In genomic region chrX:20139966-20140365, GRCh38 we compare ENCODE assay signal across 9 cellular contexts. TPM values are rescaled to one million over a fixed set of nuclear protein-coding genes. Genes with fewer than 3 reads are reported as not detected.
DNase-seq lines count a peak whose midpoint lies in the region; ATAC-seq, FAIRE-seq and TF ChIP-seq lines count a peak whose summit lies in the region.
"Had no signal": no experiment of that assay in that cellular context is flagged by ENCODE, and none has a peak within 500 bp of the region (broad histone marks: within the 10 kb centered on the region; RNA-seq: fewer than 3 reads in every experiment).

No MANE protein-coding gene starts in this region.

- peak overlapping the region; percentile 99 for H3K4me3 ChIP-seq in A549
- H3K4me3 ChIP-seq in HCT116 (replicated peaks in 1 of 2; ENCODE audit: low read depth in 1 of 2, low read length in 2 of 2), result peak overlapping the region; percentile 78 to 86
- peak overlapping the region; percentile 87 for H3K4me3 ChIP-seq in astrocyte of the spinal cord (ENCODE audit: low read depth, low read length)
- peak overlapping the region in 1 of 2 experiments; percentile 99 for H3K4me3 ChIP-seq in mesenchymal stem cell (ENCODE audit: insufficient read depth in 1 of 2, low read depth in 1 of 2, low read length in 2 of 2)

- DNase-seq in A549 (ENCODE audit: low read depth in 1 of 2, low spot score in 1 of 2), result no peak
- no peak for DNase-seq in HCT116 (ENCODE audit: low read depth, low spot score)
- peak; percentile 50 for DNase-seq in astrocyte of the spinal cord (ENCODE audit: low read depth, low spot score)
- DNase-seq in mesenchymal stem cell, result peak; percentile 33
- DNase-seq in left lobe of liver (ENCODE audit: low spot score), result no peak
- DNase-seq in urothelium cell line (ENCODE audit: low spot score), result no peak
- DNase-seq: NCI-H1417 treated with DMSO at 0.1 percent for 48 hours had no signal

- H4K91ac ChIP-seq in mesenchymal stem cell (ENCODE audit: low read length), result no peak overlapping the region

- WGBS in A549 (ENCODE audit: missing lambda C conversion rate), result 22% methylated on average over 2 of the region's 2 CpGs
- no CpG with 5 or more reads among the region's 2 CpGs for WGBS in mesenchymal stem cell

- H2BK12ac ChIP-seq in mesenchymal stem cell (ENCODE audit: low read length in 2 of 2), result no peak overlapping the region

- peaks cover 18% of the 10 kb centered on the region; the same call in 1 of the 2 replicates for H4K20me1 ChIP-seq in HCT116 (ENCODE audit: insufficient read depth)

- BruUV-seq in HCT116 (replicated peaks; lab: Mats Ljungman, UMichigan), result no TSS peak

- no peak overlapping the region for H2BK5ac ChIP-seq in mesenchymal stem cell (ENCODE audit: low read depth, low read length, poor library complexity, severe bottlenecking)

- intact Hi-C loops in HCT116 (cut with micrococcal nuclease), result no loop called here

- TF ChIP-seq POLR2A in A549 (IDR thresholded peaks at IDR 0.05; ENCODE audit: low read length) (no peak), HCT116 (IDR thresholded peaks at IDR 0.05; ENCODE audit: borderline replicate concordance, extremely low read depth, insufficient read depth, insufficient read length) (no peak)

- H3K9ac ChIP-seq in HCT116 (ENCODE audit: low read length), result peak overlapping the region; percentile 93; the same call in 1 of the 2 replicates
- H3K9ac ChIP-seq in mesenchymal stem cell (ENCODE audit: low read length), result peak overlapping the region; percentile 97

- TF ChIP-seq RAD21 in A549 (conservative IDR thresholded peaks at IDR 0.05 in 1 of 2, IDR thresholded peaks at IDR 0.05 in 1 of 2) (no peak), HCT116 (IDR thresholded peaks at IDR 0.05; ENCODE audit: low read depth) (no peak)

- CTCF ChIA-PET in A549 (lab: Yijun Ruan, JAX), result interaction anchor here (2.0 kb wide), 1 partner anchor 235 kb away, joined by 5 read pairs; no protein-coding TSS in a partner anchor
- CTCF ChIA-PET in HCT116 (lab: Charles Lee), result no interaction called here

- H3K4ac ChIP-seq in mesenchymal stem cell (ENCODE audit: low read depth in 1 of 2, low read length in 2 of 2), result no peak overlapping the region

- no peak overlapping the region for H3K14ac ChIP-seq in mesenchymal stem cell (ENCODE audit: low read length in 2 of 2)

- no peak for FAIRE-seq in A549 (lab: Jason Lieb, UNC)
- no peak for FAIRE-seq in urothelium cell line (lab: Jason Lieb, UNC)

- H3K79me2 ChIP-seq in HCT116 (ENCODE audit: insufficient read depth, low read length), result peaks cover 62% of the 10 kb centered on the region

- no peak overlapping the region for H4K8ac ChIP-seq in mesenchymal stem cell (ENCODE audit: low read length)

- peaks cover 40% of the 10 kb centered on the region for H3K4me1 ChIP-seq in A549
- H3K4me1 ChIP-seq in HCT116 (ENCODE audit: control insufficient read depth in 1 of 2, insufficient read depth in 2 of 2, low read length in 2 of 2), result peaks cover 5 to 14% of the 10 kb centered on the region in 2 experiments; a peak in 3 of 4 replicates
- H3K4me1 ChIP-seq in mesenchymal stem cell (ENCODE audit: control insufficient read depth, insufficient read depth, low read depth, low read length), result peaks cover 1% of the 10 kb centered on the region

- POLR2A ChIA-PET in A549 (lab: Yijun Ruan, JAX) (no interaction called here), HCT116 (lab: Charles Lee) (no interaction called here)

- no peak for TF ChIP-seq EP300 in A549 (IDR thresholded peaks at IDR 0.05)

- no peaks in the 10 kb centered on the region for H3K9me2 ChIP-seq in HCT116 (ENCODE audit: insufficient read depth)

- TF ChIP-seq CTCF in A549 (IDR thresholded peaks at IDR 0.05) (no peak), HCT116 (IDR thresholded peaks at IDR 0.05 in 2 of 3, conservative IDR thresholded peaks at IDR 0.05 in 1 of 3; ENCODE audit: borderline replicate concordance in 1 of 3, insufficient read depth in 1 of 3, low read depth in 2 of 3, low read length in 2 of 3) (no peak), astrocyte of the spinal cord (IDR thresholded peaks at IDR 0.05; ENCODE audit: low read depth, low read length) (no peak)

- no peak overlapping the region for H3K23ac ChIP-seq in mesenchymal stem cell (ENCODE audit: low read length in 2 of 2)

- no peak overlapping the region for H2BK120ac ChIP-seq in mesenchymal stem cell (ENCODE audit: low read depth, low read length)

- H3K27me3 ChIP-seq in HCT116 (ENCODE audit: insufficient read depth, low read length), result no peaks in the 10 kb centered on the region
- no peaks in the 10 kb centered on the region for H3K27me3 ChIP-seq in mesenchymal stem cell (ENCODE audit: control insufficient read depth in 1 of 2, insufficient read depth in 1 of 2, low read length in 2 of 2)

- RAD21 ChIA-PET in HCT116 (lab: Charles Lee; ENCODE audit: low non-redundant PET in 1 of 2, low total read pairs in 2 of 2, uncharacterized antibody in 2 of 2, unreplicated experiment in 2 of 2), result no interaction called here

- H2AFZ ChIP-seq in HCT116 (ENCODE audit: low read depth, low read length, poor library complexity, severe bottlenecking) (no peak overlapping the region), mesenchymal stem cell (ENCODE audit: low read depth, low read length) (no peak overlapping the region)

- H2AK5ac ChIP-seq in mesenchymal stem cell (ENCODE audit: low read length, severe bottlenecking), result no peak overlapping the region

- no peak overlapping the region for H3K27ac ChIP-seq in A549
- H3K27ac ChIP-seq in HCT116 (ENCODE audit: low read depth, low read length), result no peak overlapping the region
- H3K27ac ChIP-seq in mesenchymal stem cell (ENCODE audit: low read length, poor library complexity, severe bottlenecking), result no peak overlapping the region

- in situ Hi-C loops in astrocyte of the spinal cord (cut with HindIII; ENCODE audit: low sequenced_read_pairs), result no loop called here

- H3K4me2 ChIP-seq in A549 (peak overlapping the region; percentile 82), HCT116 (ENCODE audit: low read length) (peak overlapping the region; percentile 81), mesenchymal stem cell (ENCODE audit: low read length, poor library complexity, severe bottlenecking) (peak overlapping the region; percentile 43)

- H3K18ac ChIP-seq in mesenchymal stem cell (ENCODE audit: low read depth in 1 of 2, low read length in 2 of 2), result no peak overlapping the region

- H2BK15ac ChIP-seq in mesenchymal stem cell (ENCODE audit: low read depth, poor library complexity, severe bottlenecking), result no peak overlapping the region

- no peak for ATAC-seq in A549
- no peak for ATAC-seq in HCT116
- ATAC-seq in left lobe of liver, result no peak
- no peak for ATAC-seq in HG02759 (IDR thresholded peaks at IDR 0.05; ENCODE audit: unreplicated experiment)
- no peak for ATAC-seq in GM19463 (IDR thresholded peaks at IDR 0.05; ENCODE audit: unreplicated experiment)

- H3K9me3 ChIP-seq in A549 (no peaks in the 10 kb centered on the region), HCT116 (ENCODE audit: control insufficient read depth in 1 of 2, insufficient read depth in 1 of 2, low read depth in 1 of 2, low read length in 2 of 2) (no peaks in the 10 kb centered on the region), mesenchymal stem cell (ENCODE audit: control insufficient read depth, low read length) (no peaks in the 10 kb centered on the region)

- H3K79me1 ChIP-seq in mesenchymal stem cell (replicated peaks; ENCODE audit: low read length, poor library complexity, severe bottlenecking), result no peaks in the 10 kb centered on the region

- peaks cover 4 to 31% of the 10 kb centered on the region in 2 experiments for H3K36me3 ChIP-seq in HCT116 (ENCODE audit: control insufficient read depth in 1 of 2, insufficient read depth in 2 of 2, low read length in 2 of 2)
- peaks cover 5 to 44% of the 10 kb centered on the region in 2 experiments for H3K36me3 ChIP-seq in mesenchymal stem cell (ENCODE audit: control insufficient read depth in 1 of 2, insufficient read depth in 2 of 2, low read depth in 1 of 2, low read length in 2 of 2)

TF ChIP-seq in A549, 52 proteins besides CTCF, POLR2A, EP300 and RAD21 (continues in another document):
- TF ChIP-seq EHMT2 (IDR thresholded peaks at IDR 0.05; ENCODE audit: low read depth) (no peak), FOSB (CRISPR knock-in tag; IDR thresholded peaks at IDR 0.05) (no peak), MAFK (IDR thresholded peaks at IDR 0.05; ENCODE audit: partially characterized antibody) (no peak), ZFP36 (IDR thresholded peaks at IDR 0.05; ENCODE audit: borderline replicate concordance, partially characterized antibody) (no peak), CHD2 (IDR thresholded peaks at IDR 0.05; ENCODE audit: low read length, partially characterized antibody) (no peak), RNF2 (IDR thresholded peaks at IDR 0.05; ENCODE audit: borderline replicate concordance, low read depth) (no peak)

TF ChIP-seq in HCT116, 20 proteins besides CTCF, POLR2A, EP300 and RAD21 (continues in another document):
- TF ChIP-seq ATF3 (IDR thresholded peaks at IDR 0.05) (no peak), EZH2phosphoT487 (IDR thresholded peaks at IDR 0.05; ENCODE audit: borderline replicate concordance) (no peak), FOSL1 (IDR thresholded peaks at IDR 0.05; ENCODE audit: low read depth) (no peak), YY1 (IDR thresholded peaks at IDR 0.05; ENCODE audit: extremely low read depth, insufficient replicate concordance, low read depth, low read length) (no peak)

RNA-seq across cellular contexts. Expression of gene EIF1AX, which starts 1.7 kb away (rescaled TPM):
- polyA plus RNA-seq in A549 (2011; rRNA removed) (112 and 203 TPM in 2 replicates), A549 (2017; fragmentation: RNase III; extraction: RNeasy Plus Mini Kit Qiagen cat#74134 plus additional on column Dnase treatment) (127 to 134 TPM (median 128 TPM) in 3 replicates)
- polyA plus RNA-seq in A549 (2012; cell fraction: cytosol; rRNA removed), result 20.3 and 26.1 TPM in 2 replicates
- 8.5 and 15.0 TPM in 2 replicates for polyA plus RNA-seq in A549 (2012; cell fraction: nucleus; rRNA removed)
- 16.1 and 16.4 TPM in 2 replicates for polyA minus RNA-seq in A549 (2011; rRNA and poly(A)+ RNA removed)
- total RNA-seq in HCT116 (2021; ENCODE audit: unreplicated experiment) (132 TPM), left lobe of liver (40.5 TPM)
- polyA plus RNA-seq in HCT116 (2012), result 36.3 and 39.1 TPM in 2 replicates
- polyA plus RNA-seq in mesenchymal stem cell (2013, experiment 1 of 2), result 25.7 TPM
- polyA plus RNA-seq in mesenchymal stem cell (2013, experiment 2 of 2), result 27.9 TPM

RNA-seq across cellular contexts. Expression of gene MAP7D2, which starts 23.3 kb away (rescaled TPM):
- polyA plus RNA-seq in A549 (2011; rRNA removed) (10.1 and 11.6 TPM in 2 replicates), A549 (2017; fragmentation: RNase III; extraction: RNeasy Plus Mini Kit Qiagen cat#74134 plus additional on column Dnase treatment) (9.4 to 10.1 TPM (median 10.1 TPM) in 3 replicates)
- polyA plus RNA-seq in A549 (2012; cell fraction: cytosol; rRNA removed), result 6.4 and 7.6 TPM in 2 replicates
- polyA plus RNA-seq in A549 (2012; cell fraction: nucleus; rRNA removed), result 6.1 and 8.0 TPM in 2 replicates
- polyA minus RNA-seq in A549 (2011; rRNA and poly(A)+ RNA removed), result 3.6 and 4.1 TPM in 2 replicates
- total RNA-seq in HCT116 (2021; ENCODE audit: unreplicated experiment) (0.15 TPM), left lobe of liver (0.08 TPM)
- 0.07 and 0.23 TPM in 2 replicates for polyA plus RNA-seq in HCT116 (2012)
- polyA plus RNA-seq in mesenchymal stem cell (2013, experiment 1 of 2), result 0.06 TPM
- polyA plus RNA-seq in mesenchymal stem cell (2013, experiment 2 of 2), result 0.12 TPM

Comparison
In these comparisons a context has a peak if more than half of its experiments do, and no peak if none do; other contexts are left out.
1. DNase-seq: peak in astrocyte of the spinal cord (single experiment) and mesenchymal stem cell (single experiment); none in A549 (0 of 2), HCT116 (single experiment), left lobe of liver (single experiment) and urothelium cell line (single experiment).
2. Peak in every context shown above with its lines, with median percentiles within 50 percentile points of each other: H3K4me2 ChIP-seq.